9 cellular contexts compared by ENCODE assay signal in the genomic region with DNA sequence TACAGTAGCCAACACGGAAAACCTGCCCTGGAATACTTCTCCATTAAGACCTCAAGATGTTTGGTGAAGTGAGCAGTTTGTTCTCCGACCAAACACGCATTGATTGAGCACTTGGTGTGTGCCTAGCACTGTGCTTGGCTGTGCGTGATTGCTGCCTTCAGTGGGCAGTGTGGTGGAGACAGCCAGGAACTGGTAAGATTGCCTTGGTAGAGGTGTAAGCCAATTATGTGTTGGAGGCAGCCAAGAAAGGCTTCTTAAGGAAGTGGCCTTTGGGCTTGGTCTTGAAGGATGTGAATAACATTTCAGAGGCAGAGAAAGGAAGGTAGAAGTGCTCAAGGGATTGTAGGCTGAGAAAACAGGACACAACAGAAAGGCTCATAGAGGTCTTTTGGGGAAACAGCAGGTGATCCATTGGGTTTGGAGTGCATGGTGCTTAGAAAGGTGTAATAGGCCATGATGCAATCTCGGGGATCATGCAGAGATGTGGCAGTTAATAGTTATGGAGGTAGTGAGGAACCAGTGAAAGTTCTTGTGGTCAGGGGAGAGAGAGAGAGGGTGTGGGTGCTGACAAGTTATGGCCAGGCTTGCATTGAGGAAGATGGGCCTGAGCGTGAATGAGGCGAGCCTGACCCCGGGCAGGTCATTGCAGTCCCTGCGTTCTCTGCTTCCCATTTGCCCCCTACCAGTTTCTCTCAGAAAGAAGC. TPM values are rescaled to one million over a fixed set of nuclear protein-coding genes. Genes with fewer than 3 reads are reported as not detected.
DNase-seq lines count a peak whose midpoint lies in the region; ATAC-seq and TF ChIP-seq lines count a peak whose summit lies in the region.
"Had no signal": no experiment of that assay in that cellular context is flagged by ENCODE, and none has a peak within 500 bp of the region (broad histone marks: within the 10 kb centered on the region; RNA-seq: fewer than 3 reads in every experiment).

No MANE protein-coding gene starts in this region.

- H3K36me3 Mint-ChIP-seq in activated CD4-positive, alpha-beta T cell treated with anti-CD3 and anti-CD28 coated beads for 36 hours (ENCODE audit: low read depth) = peaks cover 34% of the 10 kb centered on the region
- H3K36me3 Mint-ChIP-seq in activated B cell treated with CpG ODN at 0.5 μM for 24 hours (ENCODE audit: low read depth) = peaks cover 10% of the 10 kb centered on the region

- H3K27me3 Mint-ChIP-seq in activated CD4-positive, alpha-beta T cell treated with anti-CD3 and anti-CD28 coated beads for 36 hours = no peaks in the 10 kb centered on the region
- no peaks in the 10 kb centered on the region for H3K27me3 Mint-ChIP-seq in activated B cell treated with CpG ODN at 0.5 μM for 24 hours

- H3K27ac Mint-ChIP-seq in activated CD4-positive, alpha-beta T cell treated with anti-CD3 and anti-CD28 coated beads for 36 hours = peak overlapping the region; percentile 97
- H3K27ac Mint-ChIP-seq in activated B cell treated with CpG ODN at 0.5 μM for 24 hours = peak overlapping the region; percentile 10

- H3K4me1 Mint-ChIP-seq in activated CD4-positive, alpha-beta T cell treated with anti-CD3 and anti-CD28 coated beads for 36 hours = peaks cover 87% of the 10 kb centered on the region
- H3K4me1 Mint-ChIP-seq in activated B cell treated with CpG ODN at 0.5 μM for 24 hours = peaks cover 88% of the 10 kb centered on the region

- H3K9me3 Mint-ChIP-seq in activated CD4-positive, alpha-beta T cell treated with anti-CD3 and anti-CD28 coated beads for 36 hours (ENCODE audit: low read depth) = no peaks in the 10 kb centered on the region
- H3K9me3 Mint-ChIP-seq in activated B cell treated with CpG ODN at 0.5 μM for 24 hours = no peaks in the 10 kb centered on the region

- CTCF ChIA-PET in activated CD4-positive, alpha-beta T cell treated with anti-CD3 and anti-CD28 coated beads for 36 hours (lab: Charles Lee) = interaction anchor here (3.3 kb wide), 1 partner anchor 9 kb away, joined by 11 read pairs; no protein-coding TSS in a partner anchor
- CTCF ChIA-PET in activated B cell treated with CpG ODN at 0.5 μM for 24 hours (lab: Charles Lee) = no interaction called here

- intact Hi-C loops in activated CD4-positive, alpha-beta T cell treated with anti-CD3 and anti-CD28 coated beads for 36 hours (cut with DNase I, micrococcal nuclease) = loop anchor here in 1 of 2 experiments (10.0 kb wide), 2 partner anchors 167 to 437 kb away; no protein-coding TSS in a partner anchor
- intact Hi-C loops in activated B cell treated with CpG ODN at 0.5 μM for 24 hours (cut with micrococcal nuclease) = no loop called here

- H3K4me3 Mint-ChIP-seq in activated CD4-positive, alpha-beta T cell treated with anti-CD3 and anti-CD28 coated beads for 36 hours = peak overlapping the region; percentile 3
- H3K4me3 Mint-ChIP-seq in activated B cell treated with CpG ODN at 0.5 μM for 24 hours = no peak overlapping the region

- POLR2A ChIA-PET in activated CD4-positive, alpha-beta T cell treated with anti-CD3 and anti-CD28 coated beads for 36 hours (lab: Charles Lee) = no interaction called here
- POLR2A ChIA-PET in activated B cell treated with CpG ODN at 0.5 μM for 24 hours (lab: Charles Lee) = no interaction called here

- DNase-seq in activated CD4-positive, alpha-beta T cell treated with anti-CD3 and anti-CD28 coated beads for 36 hours = no peak
- no peak for DNase-seq in activated CD4-positive, alpha-beta T cell treated with anti-CD3 and anti-CD28 coated beads, Interleukin-2, amount 50 U/mL, for 48 hours
- DNase-seq in activated B cell treated with CpG ODN at 0.5 μM for 24 hours = no peak
- DNase-seq in stimulated activated naive CD8-positive, alpha-beta T cell treated with anti-CD3 and anti-CD28 coated beads, Interleukin-15, Interleukin-2, amounts not matched to agents 100 U/mL and 50 U/mL, for 24 hours = no peak
- DNase-seq in 8988T = no peak
- DNase-seq in HT-29 (ENCODE audit: low spot score) = no peak
- DNase-seq in C1 segment of cervical spinal cord (lab: John Stamatoyannopoulos, UW) = no peak
- DNase-seq: hypothalamus had no signal

- no peak for TF ChIP-seq CTCF in activated B cell treated with CpG ODN at 0.5 μM for 24 hours (IDR thresholded peaks at IDR 0.05)

- ATAC-seq in activated CD4-positive, alpha-beta T cell treated with anti-CD3 and anti-CD28 coated beads for 36 hours = no peak
- ATAC-seq in HG02973 (IDR thresholded peaks at IDR 0.05; ENCODE audit: unreplicated experiment) (peak; percentile 49), activated B cell treated with CpG ODN at 0.5 μM for 24 hours (ENCODE audit: low read depth) (no peak)
- ATAC-seq in stimulated activated naive CD8-positive, alpha-beta T cell treated with anti-CD3 and anti-CD28 coated beads, Interleukin-15, Interleukin-2, amounts not matched to agents 100 U/mL and 50 U/mL, for 24 hours = peak; percentile 37

RNA-seq across cellular contexts. Expression of a gene that starts 6.3 kb away (rescaled TPM):
- total RNA-seq in activated CD4-positive, alpha-beta T cell treated with anti-CD3 and anti-CD28 coated beads for 36 hours = 10 to 100 TPM; 28.6 to 31.7 TPM
- total RNA-seq in activated B cell treated with CpG ODN at 0.5 μM for 24 hours = 34.0 and 34.9 TPM in 2 replicates
- total RNA-seq in HT-29 (2014; rRNA removed; shearing (Covaris generic)) = 19.3 and 23.0 TPM in 2 replicates

Comparison
In these comparisons a context has a peak if more than half of its experiments do, and no peak if none do; other contexts are left out.
1. ATAC-seq: peak in HG02973 (single experiment) and stimulated activated naive CD8-positive, alpha-beta T cell treated with anti-CD3 and anti-CD28 coated beads, Interleukin-15, Interleukin-2, amounts not matched to agents 100 U/mL and 50 U/mL, for 24 hours (single experiment); none in activated CD4-positive, alpha-beta T cell treated with anti-CD3 and anti-CD28 coated beads for 36 hours (single experiment) and activated B cell treated with CpG ODN at 0.5 μM for 24 hours (single experiment).